Comparison of ENCODE assay signal across 1 cellular context in the genomic region with DNA sequence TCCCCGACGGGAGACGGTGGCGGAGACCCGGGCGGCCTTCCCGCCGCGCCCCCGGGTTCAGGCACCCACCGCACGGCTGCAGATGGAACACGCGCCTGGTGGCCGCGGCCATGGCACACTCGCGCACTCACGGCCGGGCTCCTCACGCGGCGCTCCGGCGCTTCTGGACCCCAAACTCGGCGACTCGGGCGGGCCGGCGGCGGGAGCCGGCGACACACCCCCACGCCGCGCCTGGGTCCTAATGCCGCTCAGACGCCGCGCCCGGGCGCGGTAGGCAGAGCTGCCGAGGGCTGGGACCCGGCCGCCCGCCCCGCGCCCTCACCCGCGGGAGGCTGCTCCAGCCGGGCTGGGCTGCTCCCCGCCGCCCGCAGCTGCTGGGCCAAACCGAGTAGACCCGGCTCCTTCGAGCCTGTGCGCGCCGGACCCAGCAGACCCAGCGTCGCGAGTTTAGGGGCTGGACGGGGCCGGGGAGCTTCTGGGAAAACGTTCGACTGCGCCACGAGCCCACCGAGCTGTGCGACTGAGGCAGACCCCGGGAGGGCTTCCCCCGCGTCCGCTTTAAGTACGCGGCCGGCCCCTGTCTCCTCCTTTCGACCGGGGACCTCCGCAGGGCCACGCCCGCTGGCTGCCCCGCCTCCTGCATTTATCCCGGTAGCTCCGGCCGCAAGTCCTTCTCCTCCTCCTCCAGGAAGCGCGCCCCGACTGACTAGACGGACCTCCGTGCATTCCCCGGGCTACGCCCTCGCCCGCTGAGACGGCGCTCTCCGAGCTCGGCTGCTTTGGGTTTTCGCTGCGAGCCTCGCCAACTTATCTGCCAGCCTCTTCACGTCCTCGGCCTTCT.
TF ChIP-seq lines count a peak whose summit lies in the region.

A gene (minus strand): TSS at position 165 of the 841 bp plus-strand sequence. CDS start 53 bp downstream, at position 112.

TF ChIP-seq in HepG2, 621 proteins besides CTCF, POLR2A, EP300 and RAD21 (continued from another document and continues in another):
- TF ChIP-seq, protein P1, sequence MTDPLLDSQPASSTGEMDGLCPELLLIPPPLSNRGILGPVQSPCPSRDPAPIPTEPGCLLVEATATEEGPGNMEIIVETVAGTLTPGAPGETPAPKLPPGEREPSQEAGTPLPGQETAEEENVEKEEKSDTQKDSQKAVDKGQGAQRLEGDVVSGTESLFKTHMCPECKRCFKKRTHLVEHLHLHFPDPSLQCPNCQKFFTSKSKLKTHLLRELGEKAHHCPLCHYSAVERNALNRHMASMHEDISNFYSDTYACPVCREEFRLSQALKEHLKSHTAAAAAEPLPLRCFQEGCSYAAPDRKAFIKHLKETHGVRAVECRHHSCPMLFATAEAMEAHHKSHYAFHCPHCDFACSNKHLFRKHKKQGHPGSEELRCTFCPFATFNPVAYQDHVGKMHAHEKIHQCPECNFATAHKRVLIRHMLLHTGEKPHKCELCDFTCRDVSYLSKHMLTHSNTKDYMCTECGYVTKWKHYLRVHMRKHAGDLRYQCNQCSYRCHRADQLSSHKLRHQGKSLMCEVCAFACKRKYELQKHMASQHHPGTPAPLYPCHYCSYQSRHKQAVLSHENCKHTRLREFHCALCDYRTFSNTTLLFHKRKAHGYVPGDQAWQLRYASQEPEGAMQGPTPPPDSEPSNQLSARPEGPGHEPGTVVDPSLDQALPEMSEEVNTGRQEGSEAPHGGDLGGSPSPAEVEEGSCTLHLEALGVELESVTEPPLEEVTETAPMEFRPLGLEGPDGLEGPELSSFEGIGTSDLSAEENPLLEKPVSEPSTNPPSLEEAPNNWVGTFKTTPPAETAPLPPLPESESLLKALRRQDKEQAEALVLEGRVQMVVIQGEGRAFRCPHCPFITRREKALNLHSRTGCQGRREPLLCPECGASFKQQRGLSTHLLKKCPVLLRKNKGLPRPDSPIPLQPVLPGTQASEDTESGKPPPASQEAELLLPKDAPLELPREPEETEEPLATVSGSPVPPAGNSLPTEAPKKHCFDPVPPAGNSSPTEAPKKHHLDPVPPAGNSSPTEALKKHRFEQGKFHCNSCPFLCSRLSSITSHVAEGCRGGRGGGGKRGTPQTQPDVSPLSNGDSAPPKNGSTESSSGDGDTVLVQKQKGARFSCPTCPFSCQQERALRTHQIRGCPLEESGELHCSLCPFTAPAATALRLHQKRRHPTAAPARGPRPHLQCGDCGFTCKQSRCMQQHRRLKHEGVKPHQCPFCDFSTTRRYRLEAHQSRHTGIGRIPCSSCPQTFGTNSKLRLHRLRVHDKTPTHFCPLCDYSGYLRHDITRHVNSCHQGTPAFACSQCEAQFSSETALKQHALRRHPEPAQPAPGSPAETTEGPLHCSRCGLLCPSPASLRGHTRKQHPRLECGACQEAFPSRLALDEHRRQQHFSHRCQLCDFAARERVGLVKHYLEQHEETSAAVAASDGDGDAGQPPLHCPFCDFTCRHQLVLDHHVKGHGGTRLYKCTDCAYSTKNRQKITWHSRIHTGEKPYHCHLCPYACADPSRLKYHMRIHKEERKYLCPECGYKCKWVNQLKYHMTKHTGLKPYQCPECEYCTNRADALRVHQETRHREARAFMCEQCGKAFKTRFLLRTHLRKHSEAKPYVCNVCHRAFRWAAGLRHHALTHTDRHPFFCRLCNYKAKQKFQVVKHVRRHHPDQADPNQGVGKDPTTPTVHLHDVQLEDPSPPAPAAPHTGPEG (CRISPR knock-in tag; IDR thresholded peaks at IDR 0.05): peak; percentile 98
- peak; percentile 84; the same call in 1 of the 2 replicates for TF ChIP-seq ZNF335 (CRISPR knock-in tag; IDR thresholded peaks at IDR 0.05)
- peak; percentile 19; the same call in 1 of the 2 replicates for TF ChIP-seq ZNF263 (CRISPR knock-in tag; IDR thresholded peaks at IDR 0.05)
- peak; percentile 2; the same call in 1 of the 2 replicates for TF ChIP-seq ZNF333 (CRISPR knock-in tag; IDR thresholded peaks at IDR 0.05; ENCODE audit: borderline replicate concordance)
- peak; percentile 46; the same call in 1 of the 2 replicates for TF ChIP-seq BRD4 (CRISPR knock-in tag; IDR thresholded peaks at IDR 0.05)
- TF ChIP-seq, protein P2, sequence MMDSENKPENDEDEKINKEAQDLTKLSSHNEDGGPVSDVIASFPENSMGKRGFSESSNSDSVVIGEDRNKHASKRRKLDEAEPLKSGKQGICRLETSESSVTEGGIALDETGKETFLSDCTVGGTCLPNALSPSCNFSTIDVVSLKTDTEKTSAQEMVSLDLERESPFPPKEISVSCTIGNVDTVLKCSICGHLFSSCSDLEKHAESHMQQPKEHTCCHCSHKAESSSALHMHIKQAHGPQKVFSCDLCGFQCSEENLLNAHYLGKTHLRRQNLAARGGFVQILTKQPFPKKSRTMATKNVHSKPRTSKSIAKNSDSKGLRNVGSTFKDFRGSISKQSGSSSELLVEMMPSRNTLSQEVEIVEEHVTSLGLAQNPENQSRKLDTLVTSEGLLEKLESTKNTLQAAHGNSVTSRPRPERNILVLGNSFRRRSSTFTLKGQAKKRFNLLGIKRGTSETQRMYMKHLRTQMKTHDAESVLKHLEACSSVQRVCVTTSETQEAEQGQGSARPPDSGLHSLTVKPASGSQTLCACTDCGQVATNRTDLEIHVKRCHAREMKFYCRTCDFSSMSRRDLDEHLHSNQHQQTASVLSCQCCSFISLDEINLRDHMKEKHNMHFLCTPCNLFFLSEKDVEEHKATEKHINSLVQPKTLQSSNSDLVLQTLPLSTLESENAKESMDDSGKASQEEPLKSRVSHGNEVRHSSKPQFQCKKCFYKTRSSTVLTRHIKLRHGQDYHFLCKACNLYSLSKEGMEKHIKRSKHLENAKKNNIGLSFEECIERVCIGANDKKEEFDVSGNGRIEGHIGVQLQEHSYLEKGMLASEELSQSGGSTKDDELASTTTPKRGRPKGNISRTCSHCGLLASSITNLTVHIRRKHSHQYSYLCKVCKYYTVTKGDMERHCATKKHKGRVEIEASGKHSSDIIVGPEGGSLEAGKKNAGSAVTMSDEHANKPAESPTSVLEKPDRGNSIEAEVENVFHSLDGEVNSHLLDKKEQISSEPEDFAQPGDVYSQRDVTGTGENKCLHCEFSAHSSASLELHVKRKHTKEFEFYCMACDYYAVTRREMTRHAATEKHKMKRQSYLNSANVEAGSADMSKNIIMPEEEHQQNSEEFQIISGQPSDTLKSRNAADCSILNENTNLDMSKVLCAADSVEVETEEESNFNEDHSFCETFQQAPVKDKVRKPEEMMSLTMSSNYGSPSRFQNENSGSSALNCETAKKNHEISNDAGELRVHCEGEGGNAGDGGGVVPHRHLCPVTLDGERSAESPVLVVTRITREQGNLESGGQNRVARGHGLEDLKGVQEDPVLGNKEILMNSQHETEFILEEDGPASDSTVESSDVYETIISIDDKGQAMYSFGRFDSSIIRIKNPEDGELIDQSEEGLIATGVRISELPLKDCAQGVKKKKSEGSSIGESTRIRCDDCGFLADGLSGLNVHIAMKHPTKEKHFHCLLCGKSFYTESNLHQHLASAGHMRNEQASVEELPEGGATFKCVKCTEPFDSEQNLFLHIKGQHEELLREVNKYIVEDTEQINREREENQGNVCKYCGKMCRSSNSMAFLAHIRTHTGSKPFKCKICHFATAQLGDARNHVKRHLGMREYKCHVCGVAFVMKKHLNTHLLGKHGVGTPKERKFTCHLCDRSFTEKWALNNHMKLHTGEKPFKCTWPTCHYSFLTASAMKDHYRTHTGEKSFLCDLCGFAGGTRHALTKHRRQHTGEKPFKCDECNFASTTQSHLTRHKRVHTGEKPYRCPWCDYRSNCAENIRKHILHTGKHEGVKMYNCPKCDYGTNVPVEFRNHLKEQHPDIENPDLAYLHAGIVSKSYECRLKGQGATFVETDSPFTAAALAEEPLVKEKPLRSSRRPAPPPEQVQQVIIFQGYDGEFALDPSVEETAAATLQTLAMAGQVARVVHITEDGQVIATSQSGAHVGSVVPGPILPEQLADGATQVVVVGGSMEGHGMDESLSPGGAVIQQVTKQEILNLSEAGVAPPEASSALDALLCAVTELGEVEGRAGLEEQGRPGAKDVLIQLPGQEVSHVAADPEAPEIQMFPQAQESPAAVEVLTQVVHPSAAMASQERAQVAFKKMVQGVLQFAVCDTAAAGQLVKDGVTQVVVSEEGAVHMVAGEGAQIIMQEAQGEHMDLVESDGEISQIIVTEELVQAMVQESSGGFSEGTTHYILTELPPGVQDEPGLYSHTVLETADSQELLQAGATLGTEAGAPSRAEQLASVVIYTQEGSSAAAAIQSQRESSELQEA (CRISPR knock-in tag; IDR thresholded peaks at IDR 0.05; ENCODE audit: not compliant biosample characterization): peak; percentile 6
- TF ChIP-seq ETV5 (CRISPR knock-in tag; IDR thresholded peaks at IDR 0.05; ENCODE audit: borderline replicate concordance): peak; percentile 6
- peak; percentile 87; the same call in 1 of the 2 replicates for TF ChIP-seq ZFP62 (CRISPR knock-in tag; IDR thresholded peaks at IDR 0.05)
- TF ChIP-seq SAP130 (CRISPR knock-in tag; IDR thresholded peaks at IDR 0.05; ENCODE audit: low read depth): peak; percentile 50
- TF ChIP-seq NKX3-1 (CRISPR knock-in tag; IDR thresholded peaks at IDR 0.05): 0 out of 2 replicates have a peak, but pooled peaks have one; percentile 22
- TF ChIP-seq ZNF546 (CRISPR knock-in tag; conservative IDR thresholded peaks at IDR 0.05): peak; percentile 61; the same call in 1 of the 2 replicates
- TF ChIP-seq, protein P3, sequence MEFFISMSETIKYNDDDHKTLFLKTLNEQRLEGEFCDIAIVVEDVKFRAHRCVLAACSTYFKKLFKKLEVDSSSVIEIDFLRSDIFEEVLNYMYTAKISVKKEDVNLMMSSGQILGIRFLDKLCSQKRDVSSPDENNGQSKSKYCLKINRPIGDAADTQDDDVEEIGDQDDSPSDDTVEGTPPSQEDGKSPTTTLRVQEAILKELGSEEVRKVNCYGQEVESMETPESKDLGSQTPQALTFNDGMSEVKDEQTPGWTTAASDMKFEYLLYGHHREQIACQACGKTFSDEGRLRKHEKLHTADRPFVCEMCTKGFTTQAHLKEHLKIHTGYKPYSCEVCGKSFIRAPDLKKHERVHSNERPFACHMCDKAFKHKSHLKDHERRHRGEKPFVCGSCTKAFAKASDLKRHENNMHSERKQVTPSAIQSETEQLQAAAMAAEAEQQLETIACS (CRISPR knock-in tag; IDR thresholded peaks at IDR 0.05): peak; percentile 24; the same call in 1 of the 2 replicates
- TF ChIP-seq, protein P4, sequence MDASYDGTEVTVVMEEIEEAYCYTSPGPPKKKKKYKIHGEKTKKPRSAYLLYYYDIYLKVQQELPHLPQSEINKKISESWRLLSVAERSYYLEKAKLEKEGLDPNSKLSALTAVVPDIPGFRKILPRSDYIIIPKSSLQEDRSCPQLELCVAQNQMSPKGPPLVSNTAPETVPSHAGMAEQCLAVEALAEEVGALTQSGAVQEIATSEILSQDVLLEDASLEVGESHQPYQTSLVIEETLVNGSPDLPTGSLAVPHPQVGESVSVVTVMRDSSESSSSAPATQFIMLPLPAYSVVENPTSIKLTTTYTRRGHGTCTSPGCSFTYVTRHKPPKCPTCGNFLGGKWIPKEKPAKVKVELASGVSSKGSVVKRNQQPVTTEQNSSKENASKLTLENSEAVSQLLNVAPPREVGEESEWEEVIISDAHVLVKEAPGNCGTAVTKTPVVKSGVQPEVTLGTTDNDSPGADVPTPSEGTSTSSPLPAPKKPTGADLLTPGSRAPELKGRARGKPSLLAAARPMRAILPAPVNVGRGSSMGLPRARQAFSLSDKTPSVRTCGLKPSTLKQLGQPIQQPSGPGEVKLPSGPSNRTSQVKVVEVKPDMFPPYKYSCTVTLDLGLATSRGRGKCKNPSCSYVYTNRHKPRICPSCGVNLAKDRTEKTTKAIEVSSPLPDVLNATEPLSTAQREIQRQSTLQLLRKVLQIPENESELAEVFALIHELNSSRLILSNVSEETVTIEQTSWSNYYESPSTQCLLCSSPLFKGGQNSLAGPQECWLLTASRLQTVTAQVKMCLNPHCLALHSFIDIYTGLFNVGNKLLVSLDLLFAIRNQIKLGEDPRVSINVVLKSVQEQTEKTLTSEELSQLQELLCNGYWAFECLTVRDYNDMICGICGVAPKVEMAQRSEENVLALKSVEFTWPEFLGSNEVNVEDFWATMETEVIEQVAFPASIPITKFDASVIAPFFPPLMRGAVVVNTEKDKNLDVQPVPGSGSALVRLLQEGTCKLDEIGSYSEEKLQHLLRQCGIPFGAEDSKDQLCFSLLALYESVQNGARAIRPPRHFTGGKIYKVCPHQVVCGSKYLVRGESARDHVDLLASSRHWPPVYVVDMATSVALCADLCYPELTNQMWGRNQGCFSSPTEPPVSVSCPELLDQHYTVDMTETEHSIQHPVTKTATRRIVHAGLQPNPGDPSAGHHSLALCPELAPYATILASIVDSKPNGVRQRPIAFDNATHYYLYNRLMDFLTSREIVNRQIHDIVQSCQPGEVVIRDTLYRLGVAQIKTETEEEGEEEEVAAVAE (CRISPR knock-in tag; IDR thresholded peaks at IDR 0.05; ENCODE audit: borderline replicate concordance): no peak
- no peak for TF ChIP-seq NONO (IDR thresholded peaks at IDR 0.05)
- TF ChIP-seq NONO (CRISPR knock-in tag; conservative IDR thresholded peaks at IDR 0.05): peak; percentile 28; the same call in 1 of the 2 replicates
- no peak for TF ChIP-seq KLF11 (CRISPR knock-in tag; IDR thresholded peaks at IDR 0.05)
- TF ChIP-seq ZNF33B (CRISPR knock-in tag; IDR thresholded peaks at IDR 0.05): no peak
- TF ChIP-seq WIZ (CRISPR knock-in tag; IDR thresholded peaks at IDR 0.05): no peak
- TF ChIP-seq ZNF367 (CRISPR knock-in tag; IDR thresholded peaks at IDR 0.05; ENCODE audit: borderline replicate concordance): peak; percentile 58; the same call in 1 of the 2 replicates
- no peak for TF ChIP-seq ZNF468 (CRISPR knock-in tag; IDR thresholded peaks at IDR 0.05)
- no peak for TF ChIP-seq ELF4 (CRISPR knock-in tag; IDR thresholded peaks at IDR 0.05; ENCODE audit: borderline replicate concordance)
- TF ChIP-seq SETDB1 (CRISPR knock-in tag; IDR thresholded peaks at IDR 0.05; ENCODE audit: borderline replicate concordance): no peak
- TF ChIP-seq ZNF558 (CRISPR knock-in tag; IDR thresholded peaks at IDR 0.05; ENCODE audit: borderline replicate concordance): peak; percentile 84; the same call in 1 of the 2 replicates
- TF ChIP-seq ZNF549 (CRISPR knock-in tag; IDR thresholded peaks at IDR 0.05): no peak
- TF ChIP-seq, protein P5, sequence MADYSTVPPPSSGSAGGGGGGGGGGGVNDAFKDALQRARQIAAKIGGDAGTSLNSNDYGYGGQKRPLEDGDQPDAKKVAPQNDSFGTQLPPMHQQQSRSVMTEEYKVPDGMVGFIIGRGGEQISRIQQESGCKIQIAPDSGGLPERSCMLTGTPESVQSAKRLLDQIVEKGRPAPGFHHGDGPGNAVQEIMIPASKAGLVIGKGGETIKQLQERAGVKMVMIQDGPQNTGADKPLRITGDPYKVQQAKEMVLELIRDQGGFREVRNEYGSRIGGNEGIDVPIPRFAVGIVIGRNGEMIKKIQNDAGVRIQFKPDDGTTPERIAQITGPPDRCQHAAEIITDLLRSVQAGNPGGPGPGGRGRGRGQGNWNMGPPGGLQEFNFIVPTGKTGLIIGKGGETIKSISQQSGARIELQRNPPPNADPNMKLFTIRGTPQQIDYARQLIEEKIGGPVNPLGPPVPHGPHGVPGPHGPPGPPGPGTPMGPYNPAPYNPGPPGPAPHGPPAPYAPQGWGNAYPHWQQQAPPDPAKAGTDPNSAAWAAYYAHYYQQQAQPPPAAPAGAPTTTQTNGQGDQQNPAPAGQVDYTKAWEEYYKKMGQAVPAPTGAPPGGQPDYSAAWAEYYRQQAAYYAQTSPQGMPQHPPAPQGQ (CRISPR knock-in tag; IDR thresholded peaks at IDR 0.05; ENCODE audit: borderline replicate concordance): no peak
- no peak for TF ChIP-seq ZNF543 (CRISPR knock-in tag; IDR thresholded peaks at IDR 0.05)
- TF ChIP-seq, protein P6, sequence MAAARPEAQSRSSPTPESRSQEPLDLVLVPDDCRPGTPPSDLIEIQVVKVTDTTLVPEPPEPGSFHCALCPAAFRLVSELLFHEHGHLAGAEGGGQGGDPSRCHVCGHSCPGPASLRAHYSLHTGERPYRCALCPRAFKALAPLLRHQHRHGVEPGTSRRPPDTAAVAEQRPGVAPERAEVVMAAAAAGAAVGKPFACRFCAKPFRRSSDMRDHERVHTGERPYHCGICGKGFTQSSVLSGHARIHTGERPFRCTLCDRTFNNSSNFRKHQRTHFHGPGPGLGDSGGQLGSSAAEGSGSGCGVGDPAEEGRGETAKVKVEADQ (CRISPR knock-in tag; IDR thresholded peaks at IDR 0.05; ENCODE audit: borderline replicate concordance): peak; percentile 94
- peak; percentile 11; the same call in 1 of the 2 replicates for TF ChIP-seq ZNF879 (CRISPR knock-in tag; IDR thresholded peaks at IDR 0.05)
- TF ChIP-seq ZFP36 (IDR thresholded peaks at IDR 0.05; ENCODE audit: borderline replicate concordance, low read depth, low read length, partially characterized antibody): peak; percentile 79
